In genomic region chr22:44668190-44668885, GRCh38 we compare ENCODE assay signal across 8 cellular contexts. TPM values are rescaled to one million over a fixed set of nuclear protein-coding genes. Genes with fewer than 3 reads are reported as not detected.
DNase-seq lines count a peak whose midpoint lies in the region; ATAC-seq and TF ChIP-seq lines count a peak whose summit lies in the region.

No MANE protein-coding gene starts in this region.

- H3K9me3 ChIP-seq in iPS-20b (ENCODE audit: insufficient read depth, low read depth, low read length), result no peaks in the 10 kb centered on the region
- no peaks in the 10 kb centered on the region for H3K9me3 ChIP-seq in spleen

- peak; percentile 28 for DNase-seq in stimulated activated CD4-positive, alpha-beta T cell treated with anti-CD3 and anti-CD28 coated beads, Interleukin-12 subunit alpha, Interleukin-12 subunit beta, amount 100 ng/mL, for 4 hours
- no peak for DNase-seq in stimulated activated CD4-positive, alpha-beta T cell treated with anti-CD3 and anti-CD28 coated beads, Interleukin-1b, Interleukin-23, amount 100 ng/mL, for 48 hours
- DNase-seq in activated naive CD4-positive, alpha-beta T cell treated with anti-CD3 and anti-CD28 coated beads, Interleukin-2, amount 50 U/mL, for 72 hours (ENCODE audit: low spot score in 2 of 2), result peak; percentile 42 to 67
- peak; percentile 87 for DNase-seq in spleen
- no peak for DNase-seq in NCI-H146 treated with DMSO at 0.1 percent for 48 hours (lab: John Stamatoyannopoulos, UW; ENCODE audit: unreplicated experiment)

- peaks cover 37% of the 10 kb centered on the region for H3K27me3 ChIP-seq in iPS-20b (ENCODE audit: insufficient read depth, low read length)
- H3K27me3 ChIP-seq in spleen (replicated peaks in 1 of 7), result peaks cover 0 to 36% (median 3%) of the 10 kb centered on the region in 7 donors

- H3K9me3 Mint-ChIP-seq in activated naive CD4-positive, alpha-beta T cell treated with anti-CD3 and anti-CD28 coated beads, Interleukin-2, amount 50 U/mL, for 72 hours, result no peaks in the 10 kb centered on the region

- peak overlapping the region in 1 of 2 donors; percentile 42 for H3K27ac Mint-ChIP-seq in activated naive CD4-positive, alpha-beta T cell treated with anti-CD3 and anti-CD28 coated beads, Interleukin-2, amount 50 U/mL, for 72 hours

- H3K4me1 ChIP-seq in iPS-20b (ENCODE audit: insufficient read depth, low read length) (no peaks in the 10 kb centered on the region), spleen (peaks cover 32 to 83% (median 58%) of the 10 kb centered on the region in 6 donors)

- no peak for TF ChIP-seq POLR2A in spleen (IDR thresholded peaks at IDR 0.05)

- ATAC-seq in activated naive CD4-positive, alpha-beta T cell treated with anti-CD3 and anti-CD28 coated beads, Interleukin-2, amount 50 U/mL, for 72 hours, result peak; percentile 54 to 79
- ATAC-seq in GM21526 (IDR thresholded peaks at IDR 0.05; ENCODE audit: low FRiP score, unreplicated experiment), result no peak
- ATAC-seq in GM19351 (IDR thresholded peaks at IDR 0.05; ENCODE audit: unreplicated experiment), result no peak

- H3K4me3 ChIP-seq in iPS-20b (ENCODE audit: low read length), result peak overlapping the region; percentile 69
- peak overlapping the region; percentile 34 to 78 (median 50) for H3K4me3 ChIP-seq in spleen

- WGBS in spleen, 5 donors, result 0 to 2% (median 1%) methylated on average over 8 to 87 of the region's 87 CpGs

- no peaks in the 10 kb centered on the region for H3K36me3 Mint-ChIP-seq in activated naive CD4-positive, alpha-beta T cell treated with anti-CD3 and anti-CD28 coated beads, Interleukin-2, amount 50 U/mL, for 72 hours

- no peak overlapping the region for H3K9ac ChIP-seq in iPS-20b (ENCODE audit: low read depth, low read length)

- H3K36me3 ChIP-seq in iPS-20b (ENCODE audit: insufficient read depth, low read depth, low read length) (no peaks in the 10 kb centered on the region), spleen (no peaks in the 10 kb centered on the region)

- TF ChIP-seq CTCF in spleen (IDR thresholded peaks at IDR 0.05 in 8 of 11, conservative IDR thresholded peaks at IDR 0.05 in 3 of 11), result no peak

- intact Hi-C loops in spleen (cut with DNase I; ENCODE audit: low total_unique reads), result no loop called here

- H3K27ac ChIP-seq in iPS-20b (ENCODE audit: low read length), result no peak overlapping the region
- H3K27ac ChIP-seq in spleen, result peak overlapping the region; percentile 60 to 93 (median 84)

RNA-seq across cellular contexts. Expression of gene PRR5, which starts 33.7 kb away (rescaled TPM):
- total RNA-seq in activated naive CD4-positive, alpha-beta T cell treated with anti-CD3 and anti-CD28 coated beads, Interleukin-2, amount 50 U/mL, for 72 hours, result 10 to 100 TPM; 11.0 to 15.4 TPM
- 10 to 100 TPM; 49.0 to 85.6 (median 77.9) TPM for total RNA-seq in spleen
- polyA plus RNA-seq in spleen, result 10 to 100 TPM; 31.3 to 83.1 (median 57.5) TPM

Comparison
In these comparisons a context has a peak if more than half of its experiments do, and no peak if none do; other contexts are left out.
1. DNase-seq: peak in stimulated activated CD4-positive, alpha-beta T cell treated with anti-CD3 and anti-CD28 coated beads, Interleukin-12 subunit alpha, Interleukin-12 subunit beta, amount 100 ng/mL, for 4 hours (single experiment), activated naive CD4-positive, alpha-beta T cell treated with anti-CD3 and anti-CD28 coated beads, Interleukin-2, amount 50 U/mL, for 72 hours (2 of 2) and spleen (single experiment); none in stimulated activated CD4-positive, alpha-beta T cell treated with anti-CD3 and anti-CD28 coated beads, Interleukin-1b, Interleukin-23, amount 100 ng/mL, for 48 hours (single experiment) and NCI-H146 treated with DMSO at 0.1 percent for 48 hours (single experiment).
2. ATAC-seq: peak in activated naive CD4-positive, alpha-beta T cell treated with anti-CD3 and anti-CD28 coated beads, Interleukin-2, amount 50 U/mL, for 72 hours (2 of 2); none in GM21526 (single experiment) and GM19351 (single experiment).